In genomic region chr6:112906737-112907136, GRCh38 we compare ENCODE assay signal across 16 cellular contexts.
A peak's percentile ranks its signal among the peaks of the same experiment; 100 is the strongest.
DNase-seq lines count a peak whose midpoint lies in the region; ATAC-seq and TF ChIP-seq lines count a peak whose summit lies in the region.
"Had no signal": no experiment of that assay in that cellular context is flagged by ENCODE, and none has a peak within 500 bp of the region (broad histone marks: within the 10 kb centered on the region; RNA-seq: fewer than 3 reads in every experiment).

No MANE protein-coding gene starts in this region.

- peak overlapping the region; percentile 91 for H3K27ac Mint-ChIP-seq in neural crest cell (ENCODE audit: unreplicated experiment)
- H3K27ac Mint-ChIP-seq in activated T-helper 17 cell treated with anti-CD3 and anti-CD28 coated beads, Interleukin-2, amount 50 U/mL, for 72 hours = no peak overlapping the region

- peaks cover 27% of the 10 kb centered on the region for H3K36me3 Mint-ChIP-seq in neural crest cell (ENCODE audit: low read depth)
- H3K36me3 Mint-ChIP-seq in activated T-helper 17 cell treated with anti-CD3 and anti-CD28 coated beads, Interleukin-2, amount 50 U/mL, for 72 hours (ENCODE audit: low read depth) = no peaks in the 10 kb centered on the region

- H3K4me1 ChIP-seq in fibroblast of lung (ENCODE audit: control insufficient read depth, extremely low read depth, insufficient read depth, low read length) = no peaks in the 10 kb centered on the region
- H3K4me1 ChIP-seq: body of pancreas, left lung, psoas muscle, upper lobe of left lung had no signal

- H3K9ac ChIP-seq in fibroblast of lung (ENCODE audit: insufficient read depth, low read length) = no peak overlapping the region

- no peaks in the 10 kb centered on the region for H3K27me3 ChIP-seq in fibroblast of lung (ENCODE audit: control insufficient read depth, insufficient read depth, low read length)
- H3K27me3 ChIP-seq: body of pancreas, left lung, upper lobe of left lung had no signal

- H3K9me3 ChIP-seq in fibroblast of lung (ENCODE audit: control insufficient read depth, insufficient read depth, low read depth, low read length) = no peaks in the 10 kb centered on the region
- H3K9me3 ChIP-seq: body of pancreas, left lung, upper lobe of left lung had no signal

- H2AFZ ChIP-seq in fibroblast of lung (ENCODE audit: low read length) = no peak overlapping the region

- ATAC-seq in activated T-helper 17 cell treated with anti-CD3 and anti-CD28 coated beads, Interleukin-2, amount 50 U/mL, for 72 hours (replicated peaks) = no peak
- no peak for ATAC-seq in HG02981 (IDR thresholded peaks at IDR 0.05; ENCODE audit: unreplicated experiment)
- ATAC-seq: body of pancreas, left lung, psoas muscle had no signal

- TF ChIP-seq CTCF in AG09319 (IDR thresholded peaks at IDR 0.05; ENCODE audit: low read depth, low read length) = no peak
- no peak for TF ChIP-seq CTCF in fibroblast of lung (conservative IDR thresholded peaks at IDR 0.05 in 1 of 2, IDR thresholded peaks at IDR 0.05 in 1 of 2; ENCODE audit: low read depth in 1 of 2, low read length in 2 of 2)
- TF ChIP-seq CTCF in neural crest cell (conservative IDR thresholded peaks at IDR 0.05) = no peak

- no peak overlapping the region for H3K4me3 ChIP-seq in fibroblast of lung (replicated peaks in 1 of 4; ENCODE audit: control extremely low read depth in 1 of 4, insufficient read depth in 1 of 4, low read depth in 3 of 4, low read length in 4 of 4)
- H3K4me3 ChIP-seq: body of pancreas, left lung, psoas muscle, upper lobe of left lung had no signal

- peak overlapping the region; percentile 3 for H3K4me3 Mint-ChIP-seq in neural crest cell
- no peak overlapping the region for H3K4me3 Mint-ChIP-seq in activated T-helper 17 cell treated with anti-CD3 and anti-CD28 coated beads, Interleukin-2, amount 50 U/mL, for 72 hours

- H3K27me3 Mint-ChIP-seq in neural crest cell (ENCODE audit: low read depth) = no peaks in the 10 kb centered on the region
- no peaks in the 10 kb centered on the region for H3K27me3 Mint-ChIP-seq in activated T-helper 17 cell treated with anti-CD3 and anti-CD28 coated beads, Interleukin-2, amount 50 U/mL, for 72 hours

- H3K79me2 ChIP-seq in fibroblast of lung (ENCODE audit: control insufficient read depth, insufficient read depth, low read length) = no peaks in the 10 kb centered on the region

- peak; percentile 75 for DNase-seq in AG09319 (ENCODE audit: extremely low read depth, low read depth)
- peak; percentile 3 for DNase-seq in NCI-H69 (lab: John Stamatoyannopoulos, UW)
- peak; percentile 66 to 100 for DNase-seq in fibroblast of lung (ENCODE audit: low read depth in 2 of 2)
- DNase-seq in neural crest cell (ENCODE audit: low read depth, low spot score) = no peak
- DNase-seq in stimulated activated CD4-positive, alpha-beta T cell treated with anti-CD3 and anti-CD28 coated beads, Interleukin-15, amount 100 ng/mL, for 24 hours = no peak
- DNase-seq in NOMO-1 (lab: John Stamatoyannopoulos, UW; ENCODE audit: unreplicated experiment in 2 of 2) = no peak
- DNase-seq: activated T-cell treated with anti-CD3 and anti-CD28 coated beads for 4 hours, body of pancreas, GOT3, Karpas-422, left lung, psoas muscle, upper lobe of left lung had no signal

- H3K4me2 ChIP-seq in fibroblast of lung (ENCODE audit: extremely low read depth, insufficient read depth, low read length) = no peak overlapping the region

- peaks cover 16% of the 10 kb centered on the region for H3K4me1 Mint-ChIP-seq in neural crest cell
- H3K4me1 Mint-ChIP-seq in activated T-helper 17 cell treated with anti-CD3 and anti-CD28 coated beads, Interleukin-2, amount 50 U/mL, for 72 hours = no peaks in the 10 kb centered on the region

- H3K9me3 Mint-ChIP-seq in neural crest cell = peaks cover 14% of the 10 kb centered on the region
- H3K9me3 Mint-ChIP-seq in activated T-helper 17 cell treated with anti-CD3 and anti-CD28 coated beads, Interleukin-2, amount 50 U/mL, for 72 hours = peaks cover 8% of the 10 kb centered on the region

- no peaks in the 10 kb centered on the region for H3K36me3 ChIP-seq in fibroblast of lung (ENCODE audit: control insufficient read depth, insufficient read depth, low read length)
- H3K36me3 ChIP-seq: left lung, upper lobe of left lung had no signal

- no peak overlapping the region for H3K27ac ChIP-seq in fibroblast of lung (ENCODE audit: insufficient read depth, low read length)
- H3K27ac ChIP-seq: body of pancreas, left lung, psoas muscle, upper lobe of left lung, VCaP had no signal

- no peaks in the 10 kb centered on the region for H4K20me1 ChIP-seq in fibroblast of lung (ENCODE audit: control insufficient read depth, extremely low read depth, insufficient read depth, low read length)

Comparison
In these comparisons a context has a peak if more than half of its experiments do, and no peak if none do; other contexts are left out.
1. DNase-seq: peak in AG09319 (single experiment), NCI-H69 (single experiment) and fibroblast of lung (2 of 2); none in neural crest cell (single experiment), stimulated activated CD4-positive, alpha-beta T cell treated with anti-CD3 and anti-CD28 coated beads, Interleukin-15, amount 100 ng/mL, for 24 hours (single experiment) and NOMO-1 (0 of 2).